9 cellular contexts compared by ENCODE assay signal in the genomic region with DNA sequence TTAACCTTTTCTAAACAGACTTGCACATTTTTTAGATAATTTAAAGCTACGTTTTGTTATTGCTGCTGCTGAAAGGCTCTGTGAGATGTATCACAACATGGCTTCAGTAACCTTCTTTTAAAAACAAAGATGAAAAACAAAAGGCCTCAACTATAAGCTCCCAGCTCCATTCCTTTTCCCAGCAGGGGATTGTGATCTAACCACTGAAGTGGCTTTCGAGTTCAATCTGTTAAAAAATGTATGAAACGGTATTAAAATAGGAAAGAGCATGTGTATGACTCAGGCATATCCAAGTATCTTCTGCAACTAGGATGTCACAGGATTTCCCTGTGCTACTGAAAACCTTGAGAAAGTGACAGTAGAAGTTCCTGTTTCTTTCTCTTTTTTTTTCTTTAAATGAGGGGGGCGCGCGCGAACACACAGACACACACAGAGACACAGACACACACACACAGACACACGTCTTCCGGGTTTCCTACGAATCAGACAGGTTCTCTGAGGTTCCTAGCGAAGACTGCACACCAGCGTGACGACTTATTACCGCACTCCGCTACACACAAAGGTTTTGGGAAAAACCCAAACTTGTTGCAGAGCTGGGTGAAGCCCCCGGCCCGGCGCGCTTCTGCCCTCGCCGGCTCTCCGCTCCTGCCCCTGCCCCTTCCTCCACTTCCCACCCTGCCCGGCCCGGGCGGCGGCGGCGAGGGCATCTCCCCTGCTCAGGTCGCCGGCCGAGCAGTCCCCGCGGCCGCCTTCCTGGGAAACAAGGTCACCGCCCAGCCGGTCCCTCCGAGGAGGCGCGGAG.
DNase-seq lines count a peak whose midpoint lies in the region; ATAC-seq and TF ChIP-seq lines count a peak whose summit lies in the region.
"Had no signal": no experiment of that assay in that cellular context is flagged by ENCODE, and none has a peak within 500 bp of the region (broad histone marks: within the 10 kb centered on the region; RNA-seq: fewer than 3 reads in every experiment).

No MANE protein-coding gene starts in this region.

- ATAC-seq in GM19463 (IDR thresholded peaks at IDR 0.05; ENCODE audit: unreplicated experiment) = peak; percentile 47
- peak; percentile 70 to 80 for ATAC-seq in activated naive CD4-positive, alpha-beta T cell treated with anti-CD3 and anti-CD28 coated beads, Interleukin-2, amount 50 U/mL, for 72 hours
- ATAC-seq in upper lobe of left lung (ENCODE audit: low FRiP score in 2 of 2) = peak; percentile 66 to 75

- peak in 2 of 4 donors; percentile 61 to 71 for TF ChIP-seq POLR2A in upper lobe of left lung (IDR thresholded peaks at IDR 0.05)

- H3K4me3 ChIP-seq in HL-60 (replicated peaks; ENCODE audit: insufficient read depth, low read length) (peak overlapping the region; percentile 62), SJSA1 (peak overlapping the region; percentile 93), cardiac muscle cell (peak overlapping the region; percentile 90), upper lobe of left lung (peak overlapping the region; percentile 66 to 95 (median 94))
- H3K4me3 ChIP-seq: K562 had no signal

- intact Hi-C loops in CD14-positive monocyte (cut with micrococcal nuclease) = loop anchor here (5.0 to 10.0 kb wide), 4 partner anchors 34 to 69 kb away; no protein-coding TSS in a partner anchor
- intact Hi-C loops in posterior cingulate gyrus (cut with DNase I) = no loop called here

- no peaks in the 10 kb centered on the region for H3K9me3 ChIP-seq in SJSA1 (replicated peaks)
- no peaks in the 10 kb centered on the region for H3K9me3 ChIP-seq in cardiac muscle cell (ENCODE audit: low read depth)
- no peaks in the 10 kb centered on the region for H3K9me3 ChIP-seq in upper lobe of left lung

- peaks cover 17 to 20% of the 10 kb centered on the region in 2 donors for H3K36me3 Mint-ChIP-seq in CD14-positive monocyte
- peaks cover 0 to 15% of the 10 kb centered on the region in 2 donors for H3K36me3 Mint-ChIP-seq in activated naive CD4-positive, alpha-beta T cell treated with anti-CD3 and anti-CD28 coated beads, Interleukin-2, amount 50 U/mL, for 72 hours

- DNase-seq in CD14-positive monocyte (ENCODE audit: low spot score) (peak; percentile 83), HL-60 (ENCODE audit: low read depth in 1 of 2, low spot score in 1 of 2) (peak; percentile 49 to 91), SJSA1 (ENCODE audit: low read depth in 1 of 2, low spot score in 2 of 2) (peak; percentile 66 to 84), cardiac muscle cell (ENCODE audit: low read depth in 1 of 2, low spot score in 1 of 2) (peak; percentile 54 to 76), posterior cingulate gyrus (peak in 7 of 10 donors; percentile 10 to 87 (median 40)), upper lobe of left lung (peak; percentile 80 to 92)
- DNase-seq in activated naive CD4-positive, alpha-beta T cell treated with anti-CD3 and anti-CD28 coated beads, Interleukin-2, amount 50 U/mL, for 72 hours (ENCODE audit: low spot score in 2 of 2) = peak; percentile 55 to 84

- peaks cover 80% of the 10 kb centered on the region for H3K4me1 ChIP-seq in SJSA1 (replicated peaks)
- peaks cover 43% of the 10 kb centered on the region for H3K4me1 ChIP-seq in cardiac muscle cell (ENCODE audit: low read depth)
- peaks cover 60 to 70% (median 67%) of the 10 kb centered on the region in 4 donors for H3K4me1 ChIP-seq in upper lobe of left lung

- peaks cover 72% of the 10 kb centered on the region for H3K4me1 Mint-ChIP-seq in CD14-positive monocyte

- H3K36me3 ChIP-seq in SJSA1 (peaks cover 8% of the 10 kb centered on the region), cardiac muscle cell (no peaks in the 10 kb centered on the region), upper lobe of left lung (no peaks in the 10 kb centered on the region)

- peaks cover 0 to 2% (median 0%) of the 10 kb centered on the region in 7 donors for H3K9me3 Mint-ChIP-seq in CD14-positive monocyte
- H3K9me3 Mint-ChIP-seq in activated naive CD4-positive, alpha-beta T cell treated with anti-CD3 and anti-CD28 coated beads, Interleukin-2, amount 50 U/mL, for 72 hours = no peaks in the 10 kb centered on the region

- H3K4me3 Mint-ChIP-seq in CD14-positive monocyte = peak overlapping the region; percentile 87 to 97

- peak in 1 of 4 donors; percentile 23 for TF ChIP-seq EP300 in upper lobe of left lung (IDR thresholded peaks at IDR 0.05)

- WGBS in upper lobe of left lung, 2 donors = 0 to 1% methylated on average over 24 to 26 of the region's 39 CpGs

- TF ChIP-seq CTCF in CD14-positive monocyte (IDR thresholded peaks at IDR 0.05) (no peak), HL-60 (IDR thresholded peaks at IDR 0.05; ENCODE audit: insufficient read depth, low read length) (no peak), cardiac muscle cell (IDR thresholded peaks at IDR 0.05; ENCODE audit: low read depth, low read length) (no peak), upper lobe of left lung (IDR thresholded peaks at IDR 0.05) (no peak)

- H3K27ac ChIP-seq in HL-60 (replicated peaks) (peak overlapping the region; percentile 85), SJSA1 (peak overlapping the region; percentile 95), cardiac muscle cell (peak overlapping the region; percentile 82), upper lobe of left lung (peak overlapping the region; percentile 96 to 99 (median 98))

- H3K27me3 Mint-ChIP-seq in CD14-positive monocyte (ENCODE audit: low read depth in 3 of 3) = no peaks in the 10 kb centered on the region

- H3K27me3 ChIP-seq in HL-60 (ENCODE audit: insufficient read depth, poor library complexity, severe bottlenecking) = no peaks in the 10 kb centered on the region
- no peaks in the 10 kb centered on the region for H3K27me3 ChIP-seq in SJSA1 (replicated peaks)
- no peaks in the 10 kb centered on the region for H3K27me3 ChIP-seq in cardiac muscle cell
- H3K27me3 ChIP-seq in upper lobe of left lung = no peaks in the 10 kb centered on the region

- peak overlapping the region; percentile 95 to 99 (median 98) for H3K27ac Mint-ChIP-seq in CD14-positive monocyte
- peak overlapping the region; percentile 93 to 95 for H3K27ac Mint-ChIP-seq in activated naive CD4-positive, alpha-beta T cell treated with anti-CD3 and anti-CD28 coated beads, Interleukin-2, amount 50 U/mL, for 72 hours

Comparison
In these comparisons a context has a peak if more than half of its experiments do, and no peak if none do; other contexts are left out.
1. Peak in every context shown above with its lines: DNase-seq, ATAC-seq, H3K4me3 ChIP-seq and H3K27ac ChIP-seq.